Comparison of ENCODE assay signal across 8 cellular contexts in the genomic region with DNA sequence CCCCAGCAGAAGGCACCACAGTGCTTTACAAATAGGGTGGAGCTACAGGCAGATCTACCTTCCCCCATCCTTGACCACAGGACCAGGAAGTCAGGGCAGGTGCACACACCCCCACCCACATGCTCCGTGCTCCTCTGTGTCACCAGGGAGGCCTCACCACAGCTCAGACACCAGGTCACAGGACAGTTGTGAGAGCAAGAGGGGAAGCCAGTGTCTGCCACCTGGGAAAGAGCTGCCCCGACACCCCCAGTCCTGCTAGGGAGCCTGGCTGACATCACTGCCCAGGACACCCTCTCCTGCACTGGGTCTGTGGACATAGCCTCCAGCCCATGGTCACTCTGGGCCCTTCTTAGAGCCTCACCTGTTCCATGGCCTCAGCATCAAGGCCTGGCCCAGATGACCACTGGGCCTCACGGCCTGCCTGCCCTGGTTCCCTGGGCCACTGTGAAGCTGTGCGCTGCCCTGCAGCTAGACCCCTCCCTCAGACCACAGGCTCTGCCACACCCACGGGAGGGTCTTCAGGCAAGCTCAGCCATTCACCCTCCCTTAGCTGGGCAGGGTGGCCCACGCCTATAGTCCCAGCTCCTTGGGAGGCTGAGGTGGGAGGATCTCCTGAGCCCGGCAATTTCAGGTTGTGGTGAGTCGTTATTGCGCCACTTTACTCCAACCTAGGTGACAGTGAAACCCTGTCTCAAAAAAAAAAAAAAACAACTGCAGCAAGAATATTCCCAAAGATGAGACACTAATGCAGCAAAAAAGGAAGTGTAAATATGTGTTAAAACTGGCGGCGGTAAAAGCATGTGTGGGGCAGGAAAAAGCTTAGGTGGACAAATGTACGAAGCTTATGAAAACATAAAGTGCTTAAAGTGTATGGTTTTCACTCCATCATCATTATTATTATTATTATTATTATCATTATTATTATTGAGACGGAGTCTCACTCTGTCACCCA. TPM values are rescaled to one million over a fixed set of nuclear protein-coding genes. Genes with fewer than 3 reads are reported as not detected.
A peak's percentile ranks its signal among the peaks of the same experiment; 100 is the strongest.
DNase-seq lines count a peak whose midpoint lies in the region; ATAC-seq and TF ChIP-seq lines count a peak whose summit lies in the region.

No MANE protein-coding gene starts in this region.

- no peaks in the 10 kb centered on the region for H3K27me3 ChIP-seq in transverse colon

- no peaks in the 10 kb centered on the region for H3K27me3 Mint-ChIP-seq in T-helper 2 cell treated with Interferon-gamma antibody and Interleukin-4, amounts not matched to agents 5 μg/mL and 100 μg/mL, for 36 hours (ENCODE audit: low read depth)

- DNase-seq in NCI-H146 (lab: John Stamatoyannopoulos, UW) (peak; percentile 44), NCI-H146 treated with DMSO at 0.1 percent for 48 hours (lab: John Stamatoyannopoulos, UW; ENCODE audit: unreplicated experiment) (no peak), epithelial cell of esophagus (ENCODE audit: low read depth) (peak; percentile 67), transverse colon (peak; percentile 77), C1 segment of cervical spinal cord (lab: John Stamatoyannopoulos, UW) (no peak), Right ventricle myocardium inferior (ENCODE audit: missing footprints) (no peak)
- no peak for DNase-seq in T-helper 2 cell treated with Interferon-gamma antibody and Interleukin-4, amounts not matched to agents 5 μg/mL and 100 μg/mL, for 36 hours (ENCODE audit: low spot score)

- H3K9me3 ChIP-seq in transverse colon, result no peaks in the 10 kb centered on the region

- in situ Hi-C loops in transverse colon (cut with MboI; ENCODE audit: low pct_ligation_motif_present in 1 of 4, low pct_unique_long_range_greater_than_20kb in 1 of 4, low sequenced_read_pairs in 3 of 4), result no loop called here

- TF ChIP-seq EP300 in transverse colon (IDR thresholded peaks at IDR 0.05; ENCODE audit: low read depth), result no peak

- H3K4me1 Mint-ChIP-seq in T-helper 2 cell treated with Interferon-gamma antibody and Interleukin-4, amounts not matched to agents 5 μg/mL and 100 μg/mL, for 36 hours (ENCODE audit: low read depth), result peaks cover 31% of the 10 kb centered on the region

- intact Hi-C loops in transverse colon (cut with DNase I; ENCODE audit: low total_unique reads), result no loop called here
- intact Hi-C loops in Right ventricle myocardium inferior (cut with DNase I), result no loop called here

- no peak overlapping the region for H3K4me3 Mint-ChIP-seq in T-helper 2 cell treated with Interferon-gamma antibody and Interleukin-4, amounts not matched to agents 5 μg/mL and 100 μg/mL, for 36 hours

- TF ChIP-seq CTCF in epithelial cell of esophagus (IDR thresholded peaks at IDR 0.05; ENCODE audit: insufficient read depth, low read depth, low read length, missing control alignments) (no peak), transverse colon (IDR thresholded peaks at IDR 0.05) (no peak)

- 58 to 75% methylated on average over 3 to 12 of the region's 13 CpGs for WGBS in transverse colon (ENCODE audit: low coverage in 1 of 2), 2 donors

- H3K27ac ChIP-seq in transverse colon, result peak overlapping the region in 3 of 4 donors; percentile 46 to 67 (median 51)

- H3K4me3 ChIP-seq in epithelial cell of esophagus (ENCODE audit: low read length) (no peak overlapping the region), transverse colon (no peak overlapping the region)

- H3K36me3 Mint-ChIP-seq in T-helper 2 cell treated with Interferon-gamma antibody and Interleukin-4, amounts not matched to agents 5 μg/mL and 100 μg/mL, for 36 hours (ENCODE audit: low read depth), result peaks cover 30% of the 10 kb centered on the region

- H3K9me3 Mint-ChIP-seq in T-helper 2 cell treated with Interferon-gamma antibody and Interleukin-4, amounts not matched to agents 5 μg/mL and 100 μg/mL, for 36 hours, result no peaks in the 10 kb centered on the region

- peaks cover 0 to 13% (median 4%) of the 10 kb centered on the region in 4 donors for H3K4me1 ChIP-seq in transverse colon

- no peaks in the 10 kb centered on the region for H3K36me3 ChIP-seq in transverse colon

- peak overlapping the region; percentile 74 for H3K27ac Mint-ChIP-seq in T-helper 2 cell treated with Interferon-gamma antibody and Interleukin-4, amounts not matched to agents 5 μg/mL and 100 μg/mL, for 36 hours

- peak; percentile 69 for ATAC-seq in HG03342 (IDR thresholded peaks at IDR 0.05; ENCODE audit: unreplicated experiment)
- no peak for ATAC-seq in Right ventricle myocardium inferior

- peak; percentile 8 for TF ChIP-seq POLR2A in transverse colon (IDR thresholded peaks at IDR 0.05)

RNA-seq across cellular contexts. Expression of a gene that starts 14.2 kb away (rescaled TPM):
- 10 to 100 TPM in 1 of 4 donors, 1 to 10 TPM in 2, not detected in 1; 4.6 to 12.7 (median 5.2) TPM for total RNA-seq in transverse colon
- 11.3 TPM for total RNA-seq in Right ventricle myocardium inferior

RNA-seq across cellular contexts. Expression of a gene that starts 14.4 kb away (rescaled TPM):
- 10 to 100 TPM in 3 of 4 donors, 1 to 10 TPM in 1; 5.6 to 27.9 (median 20.2) TPM for total RNA-seq in transverse colon
- 80.7 TPM for total RNA-seq in Right ventricle myocardium inferior

RNA-seq across cellular contexts. Expression of a gene that starts 33.2 kb away (rescaled TPM):
- total RNA-seq in transverse colon, result 100 to 1,000 TPM in 1 of 4 donors, 10 to 100 TPM in 3; 11.9 to 179 (median 33.8) TPM
- total RNA-seq in Right ventricle myocardium inferior, result 24.5 TPM

RNA-seq across cellular contexts. Expression of a gene that starts 38.8 kb away (rescaled TPM):
- total RNA-seq in transverse colon, result 10 to 100 TPM; 22.3 to 63.2 (median 51.2) TPM
- total RNA-seq in Right ventricle myocardium inferior, result 37.2 TPM

Comparison
In these comparisons a context has a peak if more than half of its experiments do, and no peak if none do; other contexts are left out.
1. DNase-seq: peak in NCI-H146 (single experiment), epithelial cell of esophagus (single experiment) and transverse colon (single experiment); none in NCI-H146 treated with DMSO at 0.1 percent for 48 hours (single experiment), T-helper 2 cell treated with Interferon-gamma antibody and Interleukin-4, amounts not matched to agents 5 μg/mL and 100 μg/mL, for 36 hours (single experiment), C1 segment of cervical spinal cord (0 of 14) and Right ventricle myocardium inferior (single experiment).